8 cellular contexts compared by ENCODE assay signal in genomic region chr12:95943231-95943842, GRCh38. TPM values are rescaled to one million over a fixed set of nuclear protein-coding genes. Genes with fewer than 3 reads are reported as not detected.
DNase-seq lines count a peak whose midpoint lies in the region; ATAC-seq and TF ChIP-seq lines count a peak whose summit lies in the region.

AMDHD1 (plus strand) TSS chr12:95943331; CDS start chr12:95943399, 68 bp downstream.

- no peak within 1 kb of the TSS for H3K27ac Mint-ChIP-seq in GM23338

- no peaks in the 10 kb centered on the region for H3K9me3 ChIP-seq in mammary epithelial cell (replicated peaks; ENCODE audit: insufficient read depth, low read length)

- H3K27ac ChIP-seq in GM23338 (ENCODE audit: low read depth) (no peak within 1 kb of the TSS), mammary epithelial cell (ENCODE audit: insufficient read depth, low read depth, low read length) (peak within 1 kb of the TSS; percentile 59)

- H3K4me2 ChIP-seq in GM23338 = peak within 1 kb of the TSS; percentile 82
- H3K4me2 ChIP-seq in mammary epithelial cell (ENCODE audit: insufficient read depth, low read depth, low read length) = peak within 1 kb of the TSS; percentile 95

- peak within 1 kb of the TSS; percentile 92 for H3K4me3 Mint-ChIP-seq in GM23338

- H2AFZ ChIP-seq in GM23338 (peak within 1 kb of the TSS; percentile 99), mammary epithelial cell (ENCODE audit: low read depth, low read length) (peak within 1 kb of the TSS; percentile 99)

- peaks cover 4% of the 10 kb centered on the region; the same call in 1 of the 3 replicates for H3K36me3 Mint-ChIP-seq in GM23338 (ENCODE audit: low read depth)

- peaks cover 8% of the 10 kb centered on the region; the same call in 2 of the 3 replicates for H3K4me1 Mint-ChIP-seq in GM23338

- WGBS in mammary epithelial cell (ENCODE audit: low coverage, missing lambda C conversion rate) = under 1% methylated on average over 22 of the region's 48 CpGs

- H3K4me1 ChIP-seq in GM23338 (ENCODE audit: insufficient read depth) (peaks cover 4% of the 10 kb centered on the region; the same call in 1 of the 2 replicates), mammary epithelial cell (ENCODE audit: insufficient read depth, low read length) (peaks cover 4% of the 10 kb centered on the region)

- H3K36me3 ChIP-seq in GM23338 (ENCODE audit: insufficient read depth) (no peaks in the 10 kb centered on the region), mammary epithelial cell (ENCODE audit: insufficient read depth, low read length) (no peaks in the 10 kb centered on the region)

- intact Hi-C loops in mammary epithelial cell (cut with micrococcal nuclease) = no loop called here

- dilution Hi-C loops in mammary epithelial cell (cut with HindIII; ENCODE audit: low sequenced_read_pairs) = no loop called here

- H3K9me3 Mint-ChIP-seq in GM23338 = peaks cover 7% of the 10 kb centered on the region; the same call in 2 of the 3 replicates

- H3K4me3 ChIP-seq in GM08714 (ENCODE audit: low read length) (peak within 1 kb of the TSS; percentile 70), GM23338 (peak within 1 kb of the TSS; percentile 90), mammary epithelial cell (replicated peaks in 1 of 3; ENCODE audit: insufficient read depth in 1 of 3, low read depth in 2 of 3, low read length in 3 of 3) (peak within 1 kb of the TSS; percentile 57 to 85 (median 74))

- BruUV-seq in mammary epithelial cell (replicated peaks; lab: Mats Ljungman, UMichigan) = no TSS peak

- H4K20me1 ChIP-seq in GM23338 (replicated peaks; ENCODE audit: insufficient read depth) = no peaks in the 10 kb centered on the region
- no peaks in the 10 kb centered on the region for H4K20me1 ChIP-seq in mammary epithelial cell (ENCODE audit: insufficient read depth, low read length)

- peak; percentile 85 for ATAC-seq in GM23338

- TF ChIP-seq CTCF in GM23338 (conservative IDR thresholded peaks at IDR 0.05; ENCODE audit: low read depth in 2 of 2) (peak in 1 of 2 experiments; percentile 32; a peak in 2 of 4 replicates), mammary epithelial cell (conservative IDR thresholded peaks at IDR 0.05 in 1 of 2, IDR thresholded peaks at IDR 0.05 in 1 of 2; ENCODE audit: extremely low read depth in 1 of 2, insufficient read depth in 1 of 2, low read depth in 1 of 2, low read length in 2 of 2) (no peak)

- in situ Hi-C loops in mammary epithelial cell (cut with MboI; ENCODE audit: low sequenced_read_pairs in 2 of 2) = loop anchor here in 1 of 2 donors (25.0 kb wide), 1 partner anchor 569 kb away; no protein-coding TSS in a partner anchor

- DNase-seq in GM23338 (ENCODE audit: low spot score) = peak; percentile 77
- peak; percentile 38 for DNase-seq in LHCN-M2 (ENCODE audit: low read depth)
- peak; percentile 35 for DNase-seq in UCSD-AML1 (lab: John Stamatoyannopoulos, UW; ENCODE audit: unreplicated experiment)
- DNase-seq in mammary epithelial cell = peak; percentile 52
- DNase-seq in islet precursor cell = peak; percentile 92
- DNase-seq in stimulated activated CD4-positive, alpha-beta T cell treated with anti-CD3 and anti-CD28 coated beads, Interleukin-15, amount 100 ng/mL, for 24 hours = peak; percentile 77
- DNase-seq in NCI-H128 (lab: John Stamatoyannopoulos, UW; ENCODE audit: unreplicated experiment) = no peak

- H3K79me2 ChIP-seq in GM23338 (replicated peaks; ENCODE audit: insufficient read depth) (no peaks in the 10 kb centered on the region), mammary epithelial cell (ENCODE audit: insufficient read depth, low read length) (no peaks in the 10 kb centered on the region)

- H3K27me3 ChIP-seq in GM23338 (ENCODE audit: insufficient read depth) (peaks cover 25% of the 10 kb centered on the region), mammary epithelial cell (ENCODE audit: insufficient read depth, low read length) (no peaks in the 10 kb centered on the region)

- no peaks in the 10 kb centered on the region for H3F3A ChIP-seq in GM23338 (replicated peaks; ENCODE audit: low read depth)

- peak within 1 kb of the TSS; percentile 60 for H3K9ac ChIP-seq in mammary epithelial cell (ENCODE audit: insufficient read depth, low read length)

- CTCF ChIA-PET in mammary epithelial cell (lab: Charles Lee; ENCODE audit: low non-redundant PET) = interaction anchor here (0.6 kb wide), 1 partner anchor 55 kb away, joined by 16 read pairs; no protein-coding TSS in a partner anchor

- H3K9me2 ChIP-seq in GM23338 (ENCODE audit: insufficient read depth) = no peaks in the 10 kb centered on the region

- peaks cover 20% of the 10 kb centered on the region for H3K27me3 Mint-ChIP-seq in GM23338 (ENCODE audit: insufficient read depth, low read depth, poor library complexity)

TF ChIP-seq in GM23338, 12 proteins besides CTCF, POLR2A, EP300 and RAD21 (continues in another document):
- no peak for TF ChIP-seq ZNF114 (CRISPR knock-in tag; IDR thresholded peaks at IDR 0.05)
- TF ChIP-seq ZNF331 (CRISPR knock-in tag; IDR thresholded peaks at IDR 0.05; ENCODE audit: low read depth) = no peak
- TF ChIP-seq REST (IDR thresholded peaks at IDR 0.05; ENCODE audit: unreplicated experiment) = no peak
- no peak for TF ChIP-seq EZH2 (IDR thresholded peaks at IDR 0.05; ENCODE audit: low read depth, unreplicated experiment)
- TF ChIP-seq POLR2AphosphoS5 (IDR thresholded peaks at IDR 0.05; ENCODE audit: low read depth) = no peak

RNA-seq across cellular contexts. Expression of gene AMDHD1, which starts in this region (rescaled TPM):
- total RNA-seq in GM23338 (2014; rRNA removed; shearing (Covaris generic)) = 0.19 and 0.21 TPM in 2 replicates
- polyA plus RNA-seq in GM23338 (2016; fragmentation: Nextera tagmentation; extraction: Ambion mirVana) = 0.24 TPM in 1 of 2 replicates, not detected in the other
- total RNA-seq in LHCN-M2 (2014; rRNA removed) = 0.17 and 0.45 TPM in 2 replicates
- 0.19 TPM for polyA plus RNA-seq in LHCN-M2 (2012)
- total RNA-seq in mammary epithelial cell = under 1 TPM; 0.67 to 0.78 TPM
- 0.34 TPM for polyA plus RNA-seq in mammary epithelial cell
- not detected for polyA minus RNA-seq in mammary epithelial cell

Comparison
In these comparisons a context has a peak if more than half of its experiments do, and no peak if none do; other contexts are left out.
1. Peak in DNase-seq, ATAC-seq, H3K4me3 ChIP-seq and H3K4me2 ChIP-seq in GM23338; RNA of the gene not detected or under 1 TPM.
2. Peak in DNase-seq in LHCN-M2; RNA of the gene not detected or under 1 TPM.
3. Peak in DNase-seq, H3K4me3 ChIP-seq, H3K27ac ChIP-seq, H3K9ac ChIP-seq and H3K4me2 ChIP-seq in mammary epithelial cell; RNA of the gene not detected or under 1 TPM.